Comparison of ENCODE assay signal across 8 cellular contexts in the genomic region with DNA sequence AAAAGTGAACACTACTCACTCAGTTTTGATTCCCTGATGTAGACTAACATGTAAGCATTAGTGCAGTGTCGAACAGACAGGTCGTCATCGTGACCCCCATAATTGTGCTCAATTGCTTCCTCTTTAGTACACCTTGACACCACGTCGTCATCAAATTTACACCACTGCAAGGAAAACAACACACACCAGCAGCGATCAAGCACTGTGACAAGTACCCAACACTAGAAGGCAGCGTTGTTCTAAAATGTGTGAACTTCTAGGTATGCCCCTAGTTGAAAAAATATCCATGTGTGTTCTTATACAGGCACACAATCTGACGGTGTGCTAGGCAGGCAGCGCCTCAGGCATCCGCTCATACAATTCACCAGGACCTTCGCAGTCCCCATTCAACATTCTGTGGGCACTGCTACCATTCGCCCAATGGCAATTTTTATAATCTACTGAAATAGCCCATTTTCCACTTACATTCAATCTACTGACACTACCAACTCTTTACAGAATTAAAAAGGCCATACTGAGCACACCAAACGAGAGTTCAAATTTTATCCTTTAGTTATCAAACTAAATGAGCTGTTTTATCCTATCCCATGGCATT. TPM values are rescaled to one million over a fixed set of nuclear protein-coding genes. Genes with fewer than 3 reads are reported as not detected.
DNase-seq lines count a peak whose midpoint lies in the region; TF ChIP-seq lines count a peak whose summit lies in the region.

No MANE protein-coding gene starts in this region.

- H3K27me3 ChIP-seq in neural cell (ENCODE audit: insufficient read depth, low read depth, low read length): no peaks in the 10 kb centered on the region

- TF ChIP-seq CTCF in astrocyte of the cerebellum (IDR thresholded peaks at IDR 0.05; ENCODE audit: low read depth, low read length, missing control alignments) (peak; percentile 72), neural cell (IDR thresholded peaks at IDR 0.05; ENCODE audit: poor library complexity, severe bottlenecking) (peak; percentile 66)

- H3K4me1 Mint-ChIP-seq in activated T-cell treated with anti-CD3 and anti-CD28 coated beads, Interleukin-2, amount 50 U/mL, for 24 hours (ENCODE audit: low read depth): peaks cover 14% of the 10 kb centered on the region

- no peak overlapping the region for H3K4me2 ChIP-seq in neural cell (ENCODE audit: low read length)

- no peak for TF ChIP-seq EP300 in neural cell (conservative IDR thresholded peaks at IDR 0.05; ENCODE audit: poor library complexity, severe bottlenecking)

- no peak overlapping the region for H3K9ac ChIP-seq in neural cell (ENCODE audit: low read length)

- H3K4me3 ChIP-seq in astrocyte of the cerebellum (ENCODE audit: low read depth, low read length) (no peak overlapping the region), neural cell (ENCODE audit: low read length) (no peak overlapping the region)

- no peaks in the 10 kb centered on the region for H3K79me2 ChIP-seq in neural cell (replicated peaks; ENCODE audit: insufficient read depth, low read length)

- DNase-seq in activated T-cell treated with anti-CD3 and anti-CD28 coated beads, Interleukin-2, amount 50 U/mL, for 24 hours: no peak
- no peak for DNase-seq in activated T-cell treated with anti-CD3 and anti-CD28 coated beads, Interleukin-2, amount 50 U/mL, for 1 hour
- DNase-seq in NCI-H146 (lab: John Stamatoyannopoulos, UW) (peak; percentile 53), astrocyte of the cerebellum (ENCODE audit: low read depth) (no peak), HPDE6-E6E7 (ENCODE audit: extremely low spot score) (no peak), cerebellar nuclear complex (lab: John Stamatoyannopoulos, UW) (no peak)
- DNase-seq in effector CD8-positive, alpha-beta T cell (lab: John Stamatoyannopoulos, UW): no peak

- no peaks in the 10 kb centered on the region for H3K27me3 Mint-ChIP-seq in activated T-cell treated with anti-CD3 and anti-CD28 coated beads, Interleukin-2, amount 50 U/mL, for 24 hours

- H3K4me3 Mint-ChIP-seq in activated T-cell treated with anti-CD3 and anti-CD28 coated beads, Interleukin-2, amount 50 U/mL, for 24 hours: no peak overlapping the region

- H2AFZ ChIP-seq in neural cell (ENCODE audit: low read depth, low read length): no peak overlapping the region

- H3K9me3 Mint-ChIP-seq in activated T-cell treated with anti-CD3 and anti-CD28 coated beads, Interleukin-2, amount 50 U/mL, for 24 hours: no peaks in the 10 kb centered on the region

- H3K36me3 Mint-ChIP-seq in activated T-cell treated with anti-CD3 and anti-CD28 coated beads, Interleukin-2, amount 50 U/mL, for 24 hours (ENCODE audit: low read depth): peaks cover 95% of the 10 kb centered on the region

- H3K9me2 ChIP-seq in neural cell (ENCODE audit: insufficient read depth, low read length): no peaks in the 10 kb centered on the region

- no peaks in the 10 kb centered on the region for H3K9me3 ChIP-seq in neural cell (ENCODE audit: low read length)

- no peaks in the 10 kb centered on the region for H3F3A ChIP-seq in neural cell (ENCODE audit: insufficient read depth, low read length, poor library complexity, severe bottlenecking)

- no peaks in the 10 kb centered on the region for H3K36me3 ChIP-seq in neural cell (ENCODE audit: insufficient read depth, low read length)

- H3K27ac ChIP-seq in neural cell (ENCODE audit: low read length): no peak overlapping the region

- no peaks in the 10 kb centered on the region for H4K20me1 ChIP-seq in neural cell (ENCODE audit: insufficient read depth)

- TF ChIP-seq RAD21 in neural cell (conservative IDR thresholded peaks at IDR 0.05): peak; percentile 71

- in situ Hi-C loops in astrocyte of the cerebellum (cut with HindIII; ENCODE audit: low sequenced_read_pairs): loop anchor here (25.0 kb wide), 1 partner anchor 93 kb away; no protein-coding TSS in a partner anchor

- peak overlapping the region; percentile 68 for H3K27ac Mint-ChIP-seq in activated T-cell treated with anti-CD3 and anti-CD28 coated beads, Interleukin-2, amount 50 U/mL, for 24 hours

TF ChIP-seq in neural cell, 6 proteins besides CTCF, POLR2A, EP300 and RAD21:
- peak; percentile 74 for TF ChIP-seq SMC3 (conservative IDR thresholded peaks at IDR 0.05; ENCODE audit: poor library complexity)
- no peak for TF ChIP-seq TAF1 (IDR thresholded peaks at IDR 0.05; ENCODE audit: low read depth)

RNA-seq across cellular contexts. Expression of a gene that starts 23.1 kb away (rescaled TPM):
- polyA plus RNA-seq in neural cell: not detected in 2 replicates
- polyA minus RNA-seq in neural cell: not detected in 2 replicates

RNA-seq across cellular contexts. Expression of a gene that starts 36.5 kb away (rescaled TPM):
- polyA plus RNA-seq in neural cell: 102 and 124 TPM in 2 replicates
- polyA minus RNA-seq in neural cell: 106 and 108 TPM in 2 replicates

RNA-seq across cellular contexts. Expression of a gene that starts 58.4 kb away (rescaled TPM):
- 49.9 and 52.5 TPM in 2 replicates for polyA plus RNA-seq in neural cell
- 95.7 and 123 TPM in 2 replicates for polyA minus RNA-seq in neural cell
